ENCODE assay signal across 8 cellular contexts in the genomic region with DNA sequence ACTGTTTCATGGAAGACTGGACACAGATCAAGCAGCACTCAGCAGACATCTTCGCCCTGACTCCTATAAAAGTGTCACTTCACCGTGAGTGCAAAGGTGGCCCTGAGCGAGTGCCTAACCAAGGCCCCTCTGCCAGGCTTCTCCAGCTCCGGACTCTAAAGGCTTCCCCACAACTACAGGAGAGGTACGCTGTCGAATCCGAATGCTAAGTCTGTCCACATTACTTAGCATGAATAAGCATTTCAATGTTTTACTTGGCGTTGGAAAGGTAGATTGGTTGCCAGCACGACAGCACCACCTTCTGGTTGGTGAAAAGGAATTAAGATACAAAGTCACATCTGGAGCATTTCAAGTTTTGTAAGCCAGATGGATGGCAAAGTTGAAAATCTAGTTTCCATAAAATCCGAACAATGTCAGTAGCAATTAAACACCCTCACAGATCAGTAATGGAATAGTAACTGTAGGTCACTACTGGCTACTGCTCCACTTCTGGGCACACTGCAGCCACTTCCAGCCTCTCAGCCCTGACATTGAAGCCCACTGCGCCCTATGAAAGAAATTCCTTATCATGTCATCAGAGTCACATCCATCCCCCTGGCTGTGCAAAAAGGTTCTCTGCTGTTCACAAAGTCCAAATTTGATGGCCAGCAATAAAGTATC.
A peak's percentile ranks its signal among the peaks of the same experiment; 100 is the strongest.
DNase-seq lines count a peak whose midpoint lies in the region; ATAC-seq, FAIRE-seq and TF ChIP-seq lines count a peak whose summit lies in the region.

No MANE protein-coding gene starts in this region.

- peak; percentile 62 to 83 (median 74) for TF ChIP-seq CTCF in ascending aorta (IDR thresholded peaks at IDR 0.05)

- no peaks in the 10 kb centered on the region for H3K36me3 ChIP-seq in ascending aorta

- WGBS in right cardiac atrium, result 24% methylated on average over 11 of the region's 11 CpGs

- peak overlapping the region in 1 of 2 donors; percentile 62 for H3K27ac ChIP-seq in ascending aorta
- peak overlapping the region; percentile 73 for H3K27ac ChIP-seq in right cardiac atrium (ENCODE audit: low read length)

- ATAC-seq in SK-N-SH treated with all-trans-retinoic acid at 6 μM for 48 hours, result peak; percentile 93
- ATAC-seq in right cardiac atrium, result peak; percentile 87 to 88
- no peak for ATAC-seq in HG02870 (IDR thresholded peaks at IDR 0.05; ENCODE audit: unreplicated experiment)

- peaks cover 9 to 24% of the 10 kb centered on the region in 2 donors for H3K4me1 ChIP-seq in ascending aorta
- H3K4me1 ChIP-seq in right cardiac atrium (ENCODE audit: control insufficient read depth, insufficient read depth, low read length), result peaks cover 3% of the 10 kb centered on the region

- no peak for TF ChIP-seq POLR2A in GM12891 (IDR thresholded peaks at IDR 0.05; ENCODE audit: low read depth, low read length)

- peak overlapping the region in 1 of 2 donors; percentile 52 for H3K4me3 ChIP-seq in ascending aorta
- peak overlapping the region; percentile 39 for H3K4me3 ChIP-seq in right cardiac atrium (ENCODE audit: low read length)

- DNase-seq in GM12891 (ENCODE audit: insufficient read length, low spot score) (peak; percentile 20), NCI-H1105 (lab: John Stamatoyannopoulos, UW) (peak; percentile 38), ascending aorta (ENCODE audit: low spot score in 2 of 2) (peak; percentile 16 to 85), right cardiac atrium (peak; percentile 65 to 83 (median 71)), retina (peak; percentile 64), OCI-M2 (lab: John Stamatoyannopoulos, UW; ENCODE audit: unreplicated experiment) (no peak)

- H3K27me3 ChIP-seq in ascending aorta, result no peaks in the 10 kb centered on the region
- H3K27me3 ChIP-seq in right cardiac atrium (ENCODE audit: control insufficient read depth, insufficient read depth), result no peaks in the 10 kb centered on the region

- peak; percentile 94 for FAIRE-seq in GM12891 (lab: Jason Lieb, UNC)

- intact Hi-C loops in ascending aorta (cut with DNase I) (loop anchor here (1.0 to 10.0 kb wide), 6 partner anchors 43 to 604 kb away; no protein-coding TSS in a partner anchor), right cardiac atrium (cut with DNase I) (loop anchor here in 3 of 4 donors (2.0 to 10.0 kb wide), 3 partner anchors 227 to 604 kb away; partner anchors contain the start of gene ERCC4 (in 1 of the 3))

- H3K9me3 ChIP-seq in ascending aorta (no peaks in the 10 kb centered on the region), right cardiac atrium (ENCODE audit: control insufficient read depth, low read length) (no peaks in the 10 kb centered on the region)

TF ChIP-seq in GM12891, 5 proteins besides CTCF, POLR2A, EP300 and RAD21:
- TF ChIP-seq POU2F2 (IDR thresholded peaks at IDR 0.05; ENCODE audit: low read depth, low read length) (0 out of 2 replicates have a peak, but pooled peaks have one; percentile 51), SPI1 (IDR thresholded peaks at IDR 0.05; ENCODE audit: low read depth, low read length) (no peak)

TF ChIP-seq in SK-N-SH treated with all-trans-retinoic acid at 6 μM for 48 hours, 23 proteins besides CTCF, POLR2A, EP300 and RAD21:
- TF ChIP-seq GLIS3 (CRISPR knock-in tag; IDR thresholded peaks at IDR 0.05) (no peak), ARNTL (CRISPR knock-in tag; IDR thresholded peaks at IDR 0.05; ENCODE audit: borderline replicate concordance, low read depth) (no peak), ZC3H10 (CRISPR knock-in tag; IDR thresholded peaks at IDR 0.05) (no peak), ZNF8 (CRISPR knock-in tag; IDR thresholded peaks at IDR 0.05) (no peak), ZNF565 (CRISPR knock-in tag; conservative IDR thresholded peaks at IDR 0.05; ENCODE audit: low read depth) (no peak), TOX (CRISPR knock-in tag; IDR thresholded peaks at IDR 0.05; ENCODE audit: borderline replicate concordance) (no peak)
- TF ChIP-seq, protein P1, sequence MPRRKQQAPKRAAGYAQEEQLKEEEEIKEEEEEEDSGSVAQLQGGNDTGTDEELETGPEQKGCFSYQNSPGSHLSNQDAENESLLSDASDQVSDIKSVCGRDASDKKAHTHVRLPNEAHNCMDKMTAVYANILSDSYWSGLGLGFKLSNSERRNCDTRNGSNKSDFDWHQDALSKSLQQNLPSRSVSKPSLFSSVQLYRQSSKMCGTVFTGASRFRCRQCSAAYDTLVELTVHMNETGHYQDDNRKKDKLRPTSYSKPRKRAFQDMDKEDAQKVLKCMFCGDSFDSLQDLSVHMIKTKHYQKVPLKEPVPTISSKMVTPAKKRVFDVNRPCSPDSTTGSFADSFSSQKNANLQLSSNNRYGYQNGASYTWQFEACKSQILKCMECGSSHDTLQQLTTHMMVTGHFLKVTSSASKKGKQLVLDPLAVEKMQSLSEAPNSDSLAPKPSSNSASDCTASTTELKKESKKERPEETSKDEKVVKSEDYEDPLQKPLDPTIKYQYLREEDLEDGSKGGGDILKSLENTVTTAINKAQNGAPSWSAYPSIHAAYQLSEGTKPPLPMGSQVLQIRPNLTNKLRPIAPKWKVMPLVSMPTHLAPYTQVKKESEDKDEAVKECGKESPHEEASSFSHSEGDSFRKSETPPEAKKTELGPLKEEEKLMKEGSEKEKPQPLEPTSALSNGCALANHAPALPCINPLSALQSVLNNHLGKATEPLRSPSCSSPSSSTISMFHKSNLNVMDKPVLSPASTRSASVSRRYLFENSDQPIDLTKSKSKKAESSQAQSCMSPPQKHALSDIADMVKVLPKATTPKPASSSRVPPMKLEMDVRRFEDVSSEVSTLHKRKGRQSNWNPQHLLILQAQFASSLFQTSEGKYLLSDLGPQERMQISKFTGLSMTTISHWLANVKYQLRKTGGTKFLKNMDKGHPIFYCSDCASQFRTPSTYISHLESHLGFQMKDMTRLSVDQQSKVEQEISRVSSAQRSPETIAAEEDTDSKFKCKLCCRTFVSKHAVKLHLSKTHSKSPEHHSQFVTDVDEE (CRISPR knock-in tag; IDR thresholded peaks at IDR 0.05), result no peak
- TF ChIP-seq, protein P2, sequence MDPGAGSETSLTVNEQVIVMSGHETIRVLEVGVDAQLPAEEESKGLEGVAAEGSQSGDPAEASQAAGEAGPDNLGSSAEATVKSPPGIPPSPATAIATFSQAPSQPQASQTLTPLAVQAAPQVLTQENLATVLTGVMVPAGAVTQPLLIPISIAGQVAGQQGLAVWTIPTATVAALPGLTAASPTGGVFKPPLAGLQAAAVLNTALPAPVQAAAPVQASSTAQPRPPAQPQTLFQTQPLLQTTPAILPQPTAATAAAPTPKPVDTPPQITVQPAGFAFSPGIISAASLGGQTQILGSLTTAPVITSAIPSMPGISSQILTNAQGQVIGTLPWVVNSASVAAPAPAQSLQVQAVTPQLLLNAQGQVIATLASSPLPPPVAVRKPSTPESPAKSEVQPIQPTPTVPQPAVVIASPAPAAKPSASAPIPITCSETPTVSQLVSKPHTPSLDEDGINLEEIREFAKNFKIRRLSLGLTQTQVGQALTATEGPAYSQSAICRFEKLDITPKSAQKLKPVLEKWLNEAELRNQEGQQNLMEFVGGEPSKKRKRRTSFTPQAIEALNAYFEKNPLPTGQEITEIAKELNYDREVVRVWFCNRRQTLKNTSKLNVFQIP (CRISPR knock-in tag; IDR thresholded peaks at IDR 0.05; ENCODE audit: borderline replicate concordance, low read depth), result no peak
